In genomic region chr3:37987751-37988179, GRCh38 we compare ENCODE assay signal across 1 cellular context.
TF ChIP-seq lines count a peak whose summit lies in the region.

No MANE protein-coding gene starts in this region.

TF ChIP-seq in H1, 55 proteins besides CTCF, POLR2A, EP300 and RAD21:
- TF ChIP-seq KDM1A (IDR thresholded peaks at IDR 0.05; ENCODE audit: borderline replicate concordance, low read length) (no peak), POU5F1 (IDR thresholded peaks at IDR 0.05; ENCODE audit: low read depth, low read length) (no peak), PHF8 (conservative IDR thresholded peaks at IDR 0.05; ENCODE audit: low read depth, low read length) (no peak), ATF2 (IDR thresholded peaks at IDR 0.05; ENCODE audit: low read length) (no peak), GTF2F1 (IDR thresholded peaks at IDR 0.05; ENCODE audit: borderline replicate concordance, low read depth, low read length) (no peak), KDM4A (IDR thresholded peaks at IDR 0.05; ENCODE audit: low read depth, low read length, severe bottlenecking) (no peak), FOSL1 (IDR thresholded peaks at IDR 0.05; ENCODE audit: insufficient read depth, low read depth, low read length) (no peak), BACH1 (IDR thresholded peaks at IDR 0.05; ENCODE audit: low read length) (no peak), CHD1 (IDR thresholded peaks at IDR 0.05; ENCODE audit: low read depth, low read length) (no peak)
